In the genomic region with DNA sequence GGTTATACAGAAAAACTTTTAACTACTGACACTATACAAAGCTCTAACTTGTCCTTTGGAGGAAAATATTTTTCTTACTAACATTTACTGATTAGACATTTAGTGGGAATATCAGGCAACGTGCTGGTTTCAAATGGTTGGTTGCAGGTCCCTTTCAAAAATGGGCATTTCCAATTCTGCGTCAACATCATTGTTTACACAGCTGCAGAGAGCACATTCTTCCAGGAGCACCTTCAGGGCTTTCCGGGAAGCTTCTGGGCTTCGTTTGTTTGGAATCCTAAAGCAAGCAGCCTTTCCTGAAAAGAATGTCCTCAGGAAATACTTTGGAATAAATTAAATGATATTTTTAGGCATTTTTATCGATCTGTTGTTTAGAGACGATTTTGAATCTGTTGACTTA, we compare ENCODE assay signal across 18 cellular contexts.
A peak's percentile ranks its signal among the peaks of the same experiment; 100 is the strongest.
DNase-seq lines count a peak whose midpoint lies in the region; ATAC-seq, FAIRE-seq and TF ChIP-seq lines count a peak whose summit lies in the region.
"Had no signal": no experiment of that assay in that cellular context is flagged by ENCODE, and none has a peak within 500 bp of the region (broad histone marks: within the 10 kb centered on the region; RNA-seq: fewer than 3 reads in every experiment).

No MANE protein-coding gene starts in this region.

- peaks cover 1% of the 10 kb centered on the region for H3K9me3 Mint-ChIP-seq in astrocyte (ENCODE audit: unreplicated experiment)

- no peaks in the 10 kb centered on the region for H3K36me3 ChIP-seq in astrocyte (ENCODE audit: insufficient read depth, low read length)
- no peaks in the 10 kb centered on the region for H3K36me3 ChIP-seq in left lung
- H3K36me3 ChIP-seq: SJSA1 had no signal

- no peak overlapping the region for H3K27ac ChIP-seq in astrocyte (ENCODE audit: low read depth, low read length)
- no peak overlapping the region for H3K27ac ChIP-seq in left lung
- H3K27ac ChIP-seq: C4-2B, coronary artery, SJSA1 had no signal

- no peaks in the 10 kb centered on the region for H3K36me3 Mint-ChIP-seq in astrocyte (ENCODE audit: low read depth, unreplicated experiment)
- H3K36me3 Mint-ChIP-seq: activated naive CD8-positive, alpha-beta T cell treated with anti-CD3 and anti-CD28 coated beads, Interleukin-2, amount 10 ng/mL, durations not matched to agents 7 days and 5 days had no signal

- H3K4me1 ChIP-seq in astrocyte (ENCODE audit: insufficient read depth, low read length), result no peaks in the 10 kb centered on the region
- H3K4me1 ChIP-seq in left lung, result no peaks in the 10 kb centered on the region
- H3K4me1 ChIP-seq: SJSA1 had no signal

- no peaks in the 10 kb centered on the region for H3K9me3 ChIP-seq in astrocyte (ENCODE audit: insufficient read depth, low read depth, low read length)
- H3K9me3 ChIP-seq in left lung, result peaks cover 0 to 5% of the 10 kb centered on the region in 2 donors

- peak; percentile 32 for DNase-seq in Daoy (ENCODE audit: low read depth)
- DNase-seq in NCI-H2029 treated with DMSO at 0.1 percent for 48 hours (lab: John Stamatoyannopoulos, UW), result peak; percentile 51
- DNase-seq in astrocyte (ENCODE audit: low read depth), result no peak
- no peak for DNase-seq in left lung
- no peak for DNase-seq in NOMO-1 (lab: John Stamatoyannopoulos, UW; ENCODE audit: unreplicated experiment in 2 of 2)
- DNase-seq in urothelium cell line (ENCODE audit: low spot score), result no peak
- no peak for DNase-seq in hepatic stellate cell (ENCODE audit: low spot score)
- no peak for DNase-seq in OCI-M1 (lab: John Stamatoyannopoulos, UW)
- DNase-seq: activated B cell treated with CpG ODN at 0.5 μM for 24 hours; activated naive CD8-positive, alpha-beta T cell treated with anti-CD3 and anti-CD28 coated beads, Interleukin-2, amount 10 ng/mL, durations not matched to agents 7 days and 5 days; GDM1; left cardiac atrium; NCI-H524 treated with DMSO at 0.1 percent for 48 hours; right cardiac atrium had no signal

- no peak overlapping the region for H3K4me2 ChIP-seq in astrocyte (ENCODE audit: low read length)

- TF ChIP-seq CTCF in astrocyte (IDR thresholded peaks at IDR 0.05; ENCODE audit: insufficient read depth, low read depth, low read length), result no peak
- no peak for TF ChIP-seq CTCF in left lung (IDR thresholded peaks at IDR 0.05)

- no peak overlapping the region for H3K4me3 Mint-ChIP-seq in astrocyte (ENCODE audit: unreplicated experiment)
- H3K4me3 Mint-ChIP-seq: activated B cell treated with CpG ODN at 0.5 μM for 24 hours; activated naive CD8-positive, alpha-beta T cell treated with anti-CD3 and anti-CD28 coated beads, Interleukin-2, amount 10 ng/mL, durations not matched to agents 7 days and 5 days; stimulated activated naive CD8-positive, alpha-beta T cell treated with anti-CD3 and anti-CD28 coated beads, Interleukin-15, Interleukin-2, amounts not matched to agents 100 ng/mL and 50 ng/mL, for 24 hours had no signal

- FAIRE-seq in astrocyte (lab: Jason Lieb, UNC) (no peak), urothelium cell line (lab: Jason Lieb, UNC) (no peak)

- peaks cover 17% of the 10 kb centered on the region for H3K4me1 Mint-ChIP-seq in astrocyte (ENCODE audit: low read depth, unreplicated experiment)
- H3K4me1 Mint-ChIP-seq: activated B cell treated with CpG ODN at 0.5 μM for 24 hours; activated naive CD8-positive, alpha-beta T cell treated with anti-CD3 and anti-CD28 coated beads, Interleukin-2, amount 10 ng/mL, durations not matched to agents 7 days and 5 days had no signal

- H4K20me1 ChIP-seq in astrocyte (ENCODE audit: insufficient read depth, low read length), result no peaks in the 10 kb centered on the region

- no peaks in the 10 kb centered on the region for H3K79me2 ChIP-seq in astrocyte (ENCODE audit: insufficient read depth, low read length)

- no peak overlapping the region for H2AFZ ChIP-seq in astrocyte (ENCODE audit: low read depth, low read length)

- no peak overlapping the region for H3K9ac ChIP-seq in astrocyte (ENCODE audit: low read length)

- H3K4me3 ChIP-seq in astrocyte (ENCODE audit: insufficient read depth, low read depth, low read length) (no peak overlapping the region), left lung (no peak overlapping the region)
- H3K4me3 ChIP-seq: coronary artery, SJSA1 had no signal

- H3K27me3 ChIP-seq in astrocyte (ENCODE audit: insufficient read depth, low read length), result no peaks in the 10 kb centered on the region
- H3K27me3 ChIP-seq in left lung, result no peaks in the 10 kb centered on the region
- H3K27me3 ChIP-seq: SJSA1 had no signal

- peak; percentile 57 for ATAC-seq in left lung
- ATAC-seq: left cardiac atrium, right cardiac atrium had no signal

- no peaks in the 10 kb centered on the region for H3K27me3 Mint-ChIP-seq in astrocyte (ENCODE audit: low read depth, unreplicated experiment)
- H3K27me3 Mint-ChIP-seq: activated B cell treated with CpG ODN at 0.5 μM for 24 hours; activated naive CD8-positive, alpha-beta T cell treated with anti-CD3 and anti-CD28 coated beads, Interleukin-2, amount 10 ng/mL, durations not matched to agents 7 days and 5 days; stimulated activated naive CD8-positive, alpha-beta T cell treated with anti-CD3 and anti-CD28 coated beads, Interleukin-15, Interleukin-2, amounts not matched to agents 100 ng/mL and 50 ng/mL, for 24 hours had no signal

- intact Hi-C loops in left lung (cut with DNase I), result no loop called here

- peak overlapping the region; percentile 58 for H3K27ac Mint-ChIP-seq in astrocyte (ENCODE audit: unreplicated experiment)
- H3K27ac Mint-ChIP-seq: activated B cell treated with CpG ODN at 0.5 μM for 24 hours; activated naive CD8-positive, alpha-beta T cell treated with anti-CD3 and anti-CD28 coated beads, Interleukin-2, amount 10 ng/mL, durations not matched to agents 7 days and 5 days; stimulated activated naive CD8-positive, alpha-beta T cell treated with anti-CD3 and anti-CD28 coated beads, Interleukin-15, Interleukin-2, amounts not matched to agents 100 ng/mL and 50 ng/mL, for 24 hours had no signal

Comparison
In these comparisons a context has a peak if more than half of its experiments do, and no peak if none do; other contexts are left out.
1. DNase-seq: peak in Daoy (single experiment) and NCI-H2029 treated with DMSO at 0.1 percent for 48 hours (single experiment); none in astrocyte (single experiment), left lung (0 of 2), NOMO-1 (0 of 2), urothelium cell line (single experiment), hepatic stellate cell (single experiment) and OCI-M1 (single experiment).